ENCODE assay signal across 10 cellular contexts in genomic region chr9:13787234-13787833, GRCh38.
DNase-seq lines count a peak whose midpoint lies in the region; ATAC-seq and TF ChIP-seq lines count a peak whose summit lies in the region.
"Had no signal": no experiment of that assay in that cellular context is flagged by ENCODE, and none has a peak within 500 bp of the region (broad histone marks: within the 10 kb centered on the region; RNA-seq: fewer than 3 reads in every experiment).

No MANE protein-coding gene starts in this region.

- POLR2A ChIA-PET in activated CD4-positive, alpha-beta memory T cell treated with anti-CD3 and anti-CD28 coated beads, Interleukin-2, amount 10 ng/mL, durations not matched to agents 7 days and 5 days (lab: Charles Lee): no interaction called here

- CTCF ChIA-PET in activated CD4-positive, alpha-beta memory T cell treated with anti-CD3 and anti-CD28 coated beads, Interleukin-2, amount 10 ng/mL, durations not matched to agents 7 days and 5 days (lab: Charles Lee): no interaction called here

- WGBS in esophagus squamous epithelium, 2 donors: 46 to 48% methylated on average over 7 to 10 of the region's 10 CpGs
- 57 to 59% methylated on average over 4 to 10 of the region's 10 CpGs for WGBS in transverse colon (ENCODE audit: low coverage in 1 of 2), 2 donors

- H3K36me3 Mint-ChIP-seq in activated CD4-positive, alpha-beta memory T cell treated with anti-CD3 and anti-CD28 coated beads, Interleukin-2, amount 10 ng/mL, durations not matched to agents 7 days and 5 days (ENCODE audit: low read depth): no peaks in the 10 kb centered on the region
- H3K36me3 Mint-ChIP-seq: stimulated activated effector memory CD8-positive, alpha-beta T cell treated with anti-CD3 and anti-CD28 coated beads, Interleukin-12 subunit alpha, Interleukin-12 subunit beta, amount 100 ng/mL, for 72 hours had no signal

- H3K9me3 Mint-ChIP-seq in activated CD4-positive, alpha-beta memory T cell treated with anti-CD3 and anti-CD28 coated beads, Interleukin-2, amount 10 ng/mL, durations not matched to agents 7 days and 5 days: peaks cover 6% of the 10 kb centered on the region

- H3K27ac Mint-ChIP-seq in activated CD4-positive, alpha-beta memory T cell treated with anti-CD3 and anti-CD28 coated beads, Interleukin-2, amount 10 ng/mL, durations not matched to agents 7 days and 5 days: no peak overlapping the region
- H3K27ac Mint-ChIP-seq: stimulated activated effector memory CD8-positive, alpha-beta T cell treated with anti-CD3 and anti-CD28 coated beads, Interleukin-12 subunit alpha, Interleukin-12 subunit beta, amount 100 ng/mL, for 72 hours had no signal

- H3K27ac ChIP-seq in esophagus squamous epithelium (peak overlapping the region in 3 of 4 donors; percentile 7 to 80 (median 63)), transverse colon (peak overlapping the region; percentile 4 to 31 (median 14))

- DNase-seq in NCI-H446 treated with DMSO at 0.1 percent for 48 hours (lab: John Stamatoyannopoulos, UW) (peak; percentile 93), esophagus squamous epithelium (lab: John Stamatoyannopoulos, UW) (no peak), medulla oblongata (ENCODE audit: extremely low spot score) (peak; percentile 22), transverse colon (no peak), NCI-H1092 (lab: John Stamatoyannopoulos, UW) (no peak)
- DNase-seq in activated CD4-positive, alpha-beta memory T cell treated with anti-CD3 and anti-CD28 coated beads, Interleukin-2, amount 10 ng/mL, durations not matched to agents 7 days and 5 days: no peak
- DNase-seq: NCI-H2081, small intestine had no signal

- intact Hi-C loops in esophagus squamous epithelium (cut with DNase I): no loop called here
- intact Hi-C loops in transverse colon (cut with DNase I; ENCODE audit: low total_unique reads): no loop called here

- ATAC-seq in GM18873 (IDR thresholded peaks at IDR 0.05; ENCODE audit: low FRiP score, unreplicated experiment): no peak
- ATAC-seq: stimulated activated effector memory CD8-positive, alpha-beta T cell treated with anti-CD3 and anti-CD28 coated beads, Interleukin-12 subunit alpha, Interleukin-12 subunit beta, amount 100 ng/mL, for 72 hours had no signal

- H3K4me1 ChIP-seq in esophagus squamous epithelium (peaks cover 0 to 12% (median 3%) of the 10 kb centered on the region in 3 donors), transverse colon (peaks cover 0 to 16% (median 4%) of the 10 kb centered on the region in 4 donors)

- H3K4me3 ChIP-seq in esophagus squamous epithelium (peak overlapping the region in 2 of 4 donors; percentile 12 to 50), transverse colon (no peak overlapping the region)

- H3K9me3 ChIP-seq in esophagus squamous epithelium: no peaks in the 10 kb centered on the region
- H3K9me3 ChIP-seq in transverse colon: no peaks in the 10 kb centered on the region

- H3K27me3 ChIP-seq in esophagus squamous epithelium: no peaks in the 10 kb centered on the region
- H3K27me3 ChIP-seq in transverse colon: no peaks in the 10 kb centered on the region

- TF ChIP-seq POLR2A in esophagus squamous epithelium (IDR thresholded peaks at IDR 0.05) (no peak), transverse colon (IDR thresholded peaks at IDR 0.05) (no peak)

- TF ChIP-seq CTCF in esophagus squamous epithelium (IDR thresholded peaks at IDR 0.05) (no peak), transverse colon (IDR thresholded peaks at IDR 0.05) (no peak)

- H3K4me3 Mint-ChIP-seq in activated CD4-positive, alpha-beta memory T cell treated with anti-CD3 and anti-CD28 coated beads, Interleukin-2, amount 10 ng/mL, durations not matched to agents 7 days and 5 days: no peak overlapping the region
- H3K4me3 Mint-ChIP-seq: stimulated activated effector memory CD8-positive, alpha-beta T cell treated with anti-CD3 and anti-CD28 coated beads, Interleukin-12 subunit alpha, Interleukin-12 subunit beta, amount 100 ng/mL, for 72 hours had no signal

- no peaks in the 10 kb centered on the region for H3K4me1 Mint-ChIP-seq in activated CD4-positive, alpha-beta memory T cell treated with anti-CD3 and anti-CD28 coated beads, Interleukin-2, amount 10 ng/mL, durations not matched to agents 7 days and 5 days
- H3K4me1 Mint-ChIP-seq: stimulated activated effector memory CD8-positive, alpha-beta T cell treated with anti-CD3 and anti-CD28 coated beads, Interleukin-12 subunit alpha, Interleukin-12 subunit beta, amount 100 ng/mL, for 72 hours had no signal

- in situ Hi-C loops in transverse colon (cut with MboI; ENCODE audit: low pct_ligation_motif_present in 1 of 4, low pct_unique_long_range_greater_than_20kb in 1 of 4, low sequenced_read_pairs in 3 of 4): loop anchor here in 1 of 4 donors (25.0 kb wide), 1 partner anchor 100 kb away; no protein-coding TSS in a partner anchor

- H3K27me3 Mint-ChIP-seq in activated CD4-positive, alpha-beta memory T cell treated with anti-CD3 and anti-CD28 coated beads, Interleukin-2, amount 10 ng/mL, durations not matched to agents 7 days and 5 days: no peaks in the 10 kb centered on the region

- H3K36me3 ChIP-seq in esophagus squamous epithelium (no peaks in the 10 kb centered on the region), transverse colon (no peaks in the 10 kb centered on the region)

- TF ChIP-seq EP300 in transverse colon (IDR thresholded peaks at IDR 0.05; ENCODE audit: low read depth): no peak

Comparison
In these comparisons a context has a peak if more than half of its experiments do, and no peak if none do; other contexts are left out.
1. DNase-seq: peak in NCI-H446 treated with DMSO at 0.1 percent for 48 hours (single experiment) and medulla oblongata (single experiment); none in esophagus squamous epithelium (single experiment), transverse colon (single experiment), activated CD4-positive, alpha-beta memory T cell treated with anti-CD3 and anti-CD28 coated beads, Interleukin-2, amount 10 ng/mL, durations not matched to agents 7 days and 5 days (single experiment) and NCI-H1092 (single experiment).